ENCODE assay signal across 8 cellular contexts in genomic region chr3:128487813-128488635, GRCh38. TPM values are rescaled to one million over a fixed set of nuclear protein-coding genes. Genes with fewer than 3 reads are reported as not detected.
DNase-seq lines count a peak whose midpoint lies in the region; FAIRE-seq and TF ChIP-seq lines count a peak whose summit lies in the region.

No MANE protein-coding gene starts in this region.

- DNase-seq in NCI-H187 (lab: John Stamatoyannopoulos, UW) (peak; percentile 26 to 36), NCI-H187 treated with DMSO at 0.1 percent for 48 hours (lab: John Stamatoyannopoulos, UW) (no peak), SK-N-DZ (ENCODE audit: low spot score) (peak; percentile 94), coronary artery (ENCODE audit: low spot score) (no peak), kidney glomerular epithelial cell (lab: John Stamatoyannopoulos, UW) (peak; percentile 41), small intestine (peak; percentile 31), GM19238 (ENCODE audit: insufficient read length, low spot score) (no peak)

- H3K27me3 ChIP-seq in KMS-11 (ENCODE audit: insufficient read depth, low read depth): peaks cover 97% of the 10 kb centered on the region
- H3K27me3 ChIP-seq in small intestine (ENCODE audit: control insufficient read depth in 2 of 2, insufficient read depth in 2 of 2, low read length in 2 of 2): peaks cover 34 to 68% of the 10 kb centered on the region in 2 donors

- peak overlapping the region; percentile 88 for H2AFZ ChIP-seq in KMS-11 (ENCODE audit: low read depth)

- H3K4me3 ChIP-seq in KMS-11 (IDR thresholded peaks at IDR 0.05; ENCODE audit: insufficient read depth, low read depth, low read length): no peak overlapping the region
- peak overlapping the region; percentile 86 for H3K4me3 ChIP-seq in coronary artery
- peak overlapping the region; percentile 41 to 44 for H3K4me3 ChIP-seq in small intestine (ENCODE audit: low read depth in 1 of 2, low read length in 2 of 2)

- no peaks in the 10 kb centered on the region for H4K20me1 ChIP-seq in KMS-11 (ENCODE audit: insufficient read depth)

- H3K4me2 ChIP-seq in KMS-11: peak overlapping the region; percentile 94

- H3K36me3 ChIP-seq in KMS-11 (ENCODE audit: insufficient read depth) (no peaks in the 10 kb centered on the region), small intestine (ENCODE audit: control insufficient read depth in 2 of 2, insufficient read depth in 2 of 2, low read length in 2 of 2) (no peaks in the 10 kb centered on the region)

- WGBS in small intestine, 3 donors: 1 to 3% (median 1%) methylated on average over 49 to 68 of the region's 68 CpGs

- H3K4me1 ChIP-seq in KMS-11 (ENCODE audit: low read depth, poor library complexity, severe bottlenecking) (no peaks in the 10 kb centered on the region), small intestine (ENCODE audit: control insufficient read depth in 2 of 2, insufficient read depth in 1 of 2, low read depth in 1 of 2, low read length in 1 of 2) (peaks cover 0 to 12% of the 10 kb centered on the region in 2 donors)

- TF ChIP-seq CTCF in KMS-11 (conservative IDR thresholded peaks at IDR 0.05; ENCODE audit: low read depth, low read length) (no peak), coronary artery (IDR thresholded peaks at IDR 0.05) (no peak)

- no peaks in the 10 kb centered on the region for H3K79me2 ChIP-seq in KMS-11 (ENCODE audit: insufficient read depth, low read depth)

- no peak overlapping the region for H3K9ac ChIP-seq in KMS-11

- no peaks in the 10 kb centered on the region for H3K9me3 ChIP-seq in small intestine (ENCODE audit: control insufficient read depth, low read depth)

- FAIRE-seq in small intestine (lab: Jason Lieb, UNC): no peak

- H3K27ac ChIP-seq in KMS-11: no peak overlapping the region
- peak overlapping the region; percentile 68 to 79 for H3K27ac ChIP-seq in coronary artery
- peak overlapping the region in 1 of 2 donors; percentile 59 for H3K27ac ChIP-seq in small intestine (ENCODE audit: low read depth in 1 of 2, low read length in 1 of 2)

RNA-seq across cellular contexts. Expression of gene GATA2, which starts 5.0 kb away (rescaled TPM):
- polyA plus RNA-seq in SK-N-DZ (2014; cell fraction: cytosol; rRNA removed): 116 and 129 TPM in 2 replicates
- polyA plus RNA-seq in SK-N-DZ (2014; cell fraction: nucleus; rRNA removed): 130 and 136 TPM in 2 replicates
- 10 to 100 TPM in 1 of 3 donors, 1 to 10 TPM in 1, under 1 TPM in 1; 0.67 to 15.2 (median 1.1) TPM for polyA plus RNA-seq in small intestine

RNA-seq across cellular contexts. Expression of gene DNAJB8, which starts 21.3 kb away (rescaled TPM):
- polyA plus RNA-seq in SK-N-DZ (2014; cell fraction: cytosol; rRNA removed): not detected in 2 replicates
- not detected in 2 replicates for polyA plus RNA-seq in SK-N-DZ (2014; cell fraction: nucleus; rRNA removed)
- polyA plus RNA-seq in small intestine: not detected

Comparison
In these comparisons a context has a peak if more than half of its experiments do, and no peak if none do; other contexts are left out.
1. DNase-seq: peak in NCI-H187 (2 of 2), SK-N-DZ (single experiment), kidney glomerular epithelial cell (single experiment) and small intestine (single experiment); none in NCI-H187 treated with DMSO at 0.1 percent for 48 hours (single experiment), coronary artery (single experiment) and GM19238 (single experiment).